Comparison of ENCODE assay signal across 8 cellular contexts in genomic region chr6:88982720-88983119, GRCh38. TPM values are rescaled to one million over a fixed set of nuclear protein-coding genes. Genes with fewer than 3 reads are reported as not detected.
DNase-seq lines count a peak whose midpoint lies in the region; ATAC-seq and TF ChIP-seq lines count a peak whose summit lies in the region.

No MANE protein-coding gene starts in this region.

- intact Hi-C loops in activated CD4-positive, alpha-beta memory T cell treated with anti-CD3 and anti-CD28 coated beads for 36 hours (cut with micrococcal nuclease): loop anchor here (1.0 to 5.0 kb wide), 7 partner anchors 19 to 628 kb away; partner anchors contain the start of genes RNGTT and UBE2J1

- no peak overlapping the region for H3K4me3 Mint-ChIP-seq in activated T-cell treated with anti-CD3 and anti-CD28 coated beads, Interleukin-2, amount 50 U/mL, for 72 hours
- H3K4me3 Mint-ChIP-seq in activated T-cell treated with anti-CD3 and anti-CD28 coated beads, Interleukin-2, amount 50 U/mL, for 24 hours: no peak overlapping the region
- H3K4me3 Mint-ChIP-seq in activated CD4-positive, alpha-beta memory T cell treated with anti-CD3 and anti-CD28 coated beads for 36 hours: no peak overlapping the region
- no peak overlapping the region for H3K4me3 Mint-ChIP-seq in progenitor cell of endocrine pancreas (ENCODE audit: low read depth)

- H3K27ac Mint-ChIP-seq in activated T-cell treated with anti-CD3 and anti-CD28 coated beads, Interleukin-2, amount 50 U/mL, for 72 hours: no peak overlapping the region
- no peak overlapping the region for H3K27ac Mint-ChIP-seq in activated T-cell treated with anti-CD3 and anti-CD28 coated beads, Interleukin-2, amount 50 U/mL, for 24 hours
- no peak overlapping the region for H3K27ac Mint-ChIP-seq in activated CD4-positive, alpha-beta memory T cell treated with anti-CD3 and anti-CD28 coated beads for 36 hours
- H3K27ac Mint-ChIP-seq in progenitor cell of endocrine pancreas: no peak overlapping the region

- H3K36me3 Mint-ChIP-seq in activated T-cell treated with anti-CD3 and anti-CD28 coated beads, Interleukin-2, amount 50 U/mL, for 72 hours (ENCODE audit: insufficient read depth in 2 of 2): no peaks in the 10 kb centered on the region
- no peaks in the 10 kb centered on the region for H3K36me3 Mint-ChIP-seq in activated T-cell treated with anti-CD3 and anti-CD28 coated beads, Interleukin-2, amount 50 U/mL, for 24 hours (ENCODE audit: low read depth)
- no peaks in the 10 kb centered on the region for H3K36me3 Mint-ChIP-seq in activated CD4-positive, alpha-beta memory T cell treated with anti-CD3 and anti-CD28 coated beads for 36 hours
- H3K36me3 Mint-ChIP-seq in progenitor cell of endocrine pancreas (ENCODE audit: insufficient read depth): no peaks in the 10 kb centered on the region

- ATAC-seq in activated T-cell treated with anti-CD3 and anti-CD28 coated beads, Interleukin-2, amount 50 U/mL, for 72 hours (replicated peaks in 1 of 2): peak; percentile 93 to 97
- ATAC-seq in HG02981 (IDR thresholded peaks at IDR 0.05; ENCODE audit: unreplicated experiment): peak; percentile 61

- H3K9me3 Mint-ChIP-seq in activated T-cell treated with anti-CD3 and anti-CD28 coated beads, Interleukin-2, amount 50 U/mL, for 72 hours: no peaks in the 10 kb centered on the region
- H3K9me3 Mint-ChIP-seq in activated T-cell treated with anti-CD3 and anti-CD28 coated beads, Interleukin-2, amount 50 U/mL, for 24 hours: no peaks in the 10 kb centered on the region
- no peaks in the 10 kb centered on the region for H3K9me3 Mint-ChIP-seq in activated CD4-positive, alpha-beta memory T cell treated with anti-CD3 and anti-CD28 coated beads for 36 hours
- H3K9me3 Mint-ChIP-seq in progenitor cell of endocrine pancreas (ENCODE audit: low read depth): no peaks in the 10 kb centered on the region

- TF ChIP-seq CTCF in progenitor cell of endocrine pancreas (IDR thresholded peaks at IDR 0.05; ENCODE audit: unreplicated experiment): peak; percentile 83

- CTCF ChIA-PET in activated CD4-positive, alpha-beta memory T cell treated with anti-CD3 and anti-CD28 coated beads for 36 hours (lab: Charles Lee): interaction anchor here (0.6 to 3.8 kb wide), 37 partner anchors 9 to 656 kb away, joined by 3 to 64 read pairs (median 4); partner anchors contain the start of genes ANKRD6, LYRM2, PM20D2 and PNRC1

- no peaks in the 10 kb centered on the region for H3K4me1 Mint-ChIP-seq in activated T-cell treated with anti-CD3 and anti-CD28 coated beads, Interleukin-2, amount 50 U/mL, for 72 hours (ENCODE audit: low read depth)
- H3K4me1 Mint-ChIP-seq in activated T-cell treated with anti-CD3 and anti-CD28 coated beads, Interleukin-2, amount 50 U/mL, for 24 hours (ENCODE audit: low read depth): peaks cover 2% of the 10 kb centered on the region
- no peaks in the 10 kb centered on the region for H3K4me1 Mint-ChIP-seq in activated CD4-positive, alpha-beta memory T cell treated with anti-CD3 and anti-CD28 coated beads for 36 hours (ENCODE audit: low read depth)
- peaks cover 4% of the 10 kb centered on the region for H3K4me1 Mint-ChIP-seq in progenitor cell of endocrine pancreas (ENCODE audit: low read depth)

- POLR2A ChIA-PET in activated CD4-positive, alpha-beta memory T cell treated with anti-CD3 and anti-CD28 coated beads for 36 hours (lab: Charles Lee): interaction anchor here (1.1 to 2.4 kb wide), 2 partner anchors 19 to 98 kb away, joined by 3 to 15 read pairs; partner anchors contain the start of genes PNRC1 and RNGTT

- H3K27me3 Mint-ChIP-seq in activated T-cell treated with anti-CD3 and anti-CD28 coated beads, Interleukin-2, amount 50 U/mL, for 72 hours (ENCODE audit: low read depth): no peaks in the 10 kb centered on the region
- H3K27me3 Mint-ChIP-seq in activated T-cell treated with anti-CD3 and anti-CD28 coated beads, Interleukin-2, amount 50 U/mL, for 24 hours: no peaks in the 10 kb centered on the region
- H3K27me3 Mint-ChIP-seq in activated CD4-positive, alpha-beta memory T cell treated with anti-CD3 and anti-CD28 coated beads for 36 hours: no peaks in the 10 kb centered on the region
- H3K27me3 Mint-ChIP-seq in progenitor cell of endocrine pancreas: no peaks in the 10 kb centered on the region

- DNase-seq in activated T-cell treated with anti-CD3 and anti-CD28 coated beads, Interleukin-2, amount 50 U/mL, for 72 hours: peak; percentile 19 to 29
- DNase-seq in activated T-cell treated with anti-CD3 and anti-CD28 coated beads, Interleukin-2, amount 50 U/mL, for 24 hours: no peak
- DNase-seq in NCI-H345 (lab: John Stamatoyannopoulos, UW): peak; percentile 69
- peak; percentile 33 for DNase-seq in activated CD4-positive, alpha-beta memory T cell treated with anti-CD3 and anti-CD28 coated beads for 36 hours
- peak; percentile 52 for DNase-seq in glomerular endothelial cell (ENCODE audit: extremely low read depth, low read depth, low spot score)
- DNase-seq in progenitor cell of endocrine pancreas (ENCODE audit: low spot score, unreplicated experiment): no peak
- DNase-seq in activated gamma-delta T cell (lab: John Stamatoyannopoulos, UW): no peak

RNA-seq across cellular contexts. Expression of gene RNGTT, which starts 19.3 kb away (rescaled TPM):
- 10 to 100 TPM; 18.1 to 18.2 TPM for total RNA-seq in activated T-cell treated with anti-CD3 and anti-CD28 coated beads, Interleukin-2, amount 50 U/mL, for 72 hours
- total RNA-seq in activated CD4-positive, alpha-beta memory T cell treated with anti-CD3 and anti-CD28 coated beads for 36 hours: 10 to 100 TPM; 21.3 to 22.0 TPM
- total RNA-seq in glomerular endothelial cell: 10.2 and 10.3 TPM in 2 replicates
- total RNA-seq in progenitor cell of endocrine pancreas: 16.5 and 17.4 TPM in 2 replicates

Comparison
In these comparisons a context has a peak if more than half of its experiments do, and no peak if none do; other contexts are left out.
1. DNase-seq: peak in activated T-cell treated with anti-CD3 and anti-CD28 coated beads, Interleukin-2, amount 50 U/mL, for 72 hours (2 of 2), NCI-H345 (single experiment), activated CD4-positive, alpha-beta memory T cell treated with anti-CD3 and anti-CD28 coated beads for 36 hours (single experiment) and glomerular endothelial cell (single experiment); none in activated T-cell treated with anti-CD3 and anti-CD28 coated beads, Interleukin-2, amount 50 U/mL, for 24 hours (single experiment), progenitor cell of endocrine pancreas (single experiment) and activated gamma-delta T cell (single experiment).